In the genomic region with DNA sequence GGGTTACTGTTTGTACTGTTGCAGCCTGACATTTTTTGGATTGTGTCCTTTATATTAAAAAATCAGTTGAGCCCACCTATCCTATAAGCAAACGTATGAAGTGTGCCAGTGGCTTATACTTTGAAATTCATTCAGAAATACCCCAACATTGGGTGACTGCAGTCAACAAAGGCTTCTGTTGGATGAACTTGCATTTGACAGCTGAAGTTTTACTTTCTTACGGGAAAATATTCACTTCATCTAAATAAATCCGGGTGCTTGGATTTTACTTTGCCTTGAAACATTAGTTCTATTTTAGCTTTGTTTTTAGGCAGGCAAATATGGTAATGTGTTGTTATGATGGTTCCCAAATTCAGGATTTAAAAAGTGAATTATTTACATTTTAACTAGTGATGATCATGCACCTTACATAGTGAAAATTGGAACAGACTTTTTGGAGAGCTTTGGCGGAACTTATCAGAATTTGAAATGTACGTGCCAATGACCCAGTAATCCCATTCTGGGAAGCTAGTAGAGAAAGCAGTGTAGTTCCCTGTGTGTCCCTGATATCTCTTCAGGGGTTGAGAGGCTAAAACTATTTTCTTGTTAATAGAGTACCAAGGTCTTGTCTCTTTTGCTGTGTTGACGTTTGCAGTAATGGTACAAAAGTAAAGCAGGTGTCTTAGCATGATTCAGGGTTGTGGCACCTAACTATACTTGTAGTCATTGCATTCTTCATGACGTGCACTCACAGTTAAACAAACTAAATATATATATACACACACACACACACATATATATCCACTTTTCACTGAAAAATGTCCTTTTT, we compare ENCODE assay signal across 10 cellular contexts. TPM values are rescaled to one million over a fixed set of nuclear protein-coding genes. Genes with fewer than 3 reads are reported as not detected.
DNase-seq lines count a peak whose midpoint lies in the region; ATAC-seq and TF ChIP-seq lines count a peak whose summit lies in the region.
"Had no signal": no experiment of that assay in that cellular context is flagged by ENCODE, and none has a peak within 500 bp of the region (broad histone marks: within the 10 kb centered on the region; RNA-seq: fewer than 3 reads in every experiment).

No MANE protein-coding gene starts in this region.

- H3K4me3 ChIP-seq in PC-9 (peak overlapping the region; percentile 99), epithelial cell of proximal tubule (ENCODE audit: low read depth, low read length) (peak overlapping the region; percentile 93), prostate gland (peak overlapping the region; percentile 1 to 99)

- TF ChIP-seq CTCF in PC-9 (conservative IDR thresholded peaks at IDR 0.05) (no peak), epithelial cell of proximal tubule (conservative IDR thresholded peaks at IDR 0.05; ENCODE audit: low read depth, low read length) (no peak), prostate gland (IDR thresholded peaks at IDR 0.05) (no peak)

- H4K20me1 ChIP-seq in PC-9 (ENCODE audit: insufficient read depth): peaks cover 3% of the 10 kb centered on the region; the same call in 1 of the 2 replicates

- DNase-seq in PC-9 (no peak), epithelial cell of proximal tubule (ENCODE audit: low read depth) (no peak), prostate gland (ENCODE audit: low spot score) (no peak)
- DNase-seq: RPMI8226 had no signal

- POLR2A ChIA-PET in PC-9 (lab: Charles Lee; ENCODE audit: unreplicated experiment): interaction anchor here (0.6 to 0.7 kb wide), 2 partner anchors 9 to 16 kb away, joined by 4 read pairs; no protein-coding TSS in a partner anchor

- no peak overlapping the region for H2AFZ ChIP-seq in PC-9

- H3K27me3 ChIP-seq in PC-9 (ENCODE audit: insufficient read depth, low read depth) (no peaks in the 10 kb centered on the region), prostate gland (replicated peaks; ENCODE audit: insufficient read depth) (no peaks in the 10 kb centered on the region)

- peaks cover 4% of the 10 kb centered on the region for H3F3A ChIP-seq in PC-9 (ENCODE audit: insufficient read depth, low read depth)

- H3K9ac ChIP-seq in ES-I3 (ENCODE audit: low read depth, low read length): peak overlapping the region; percentile 99; the same call in 1 of the 2 replicates

- WGBS in prostate gland: 12% methylated on average over 7 of the region's 7 CpGs

- no peak overlapping the region for H3K27ac ChIP-seq in PC-9
- H3K27ac ChIP-seq in prostate gland: no peak overlapping the region

- no peaks in the 10 kb centered on the region for H3K9me3 ChIP-seq in ES-I3 (ENCODE audit: control insufficient read depth, insufficient read depth, low read length)
- H3K9me3 ChIP-seq in PC-9 (ENCODE audit: insufficient read depth, low read depth): no peaks in the 10 kb centered on the region
- no peaks in the 10 kb centered on the region for H3K9me3 ChIP-seq in prostate gland

- peak overlapping the region; percentile 86 for H3K4me2 ChIP-seq in PC-9

- H3K9me2 ChIP-seq in PC-9 (ENCODE audit: insufficient read depth): no peaks in the 10 kb centered on the region

- TF ChIP-seq POLR2A in prostate gland (IDR thresholded peaks at IDR 0.05): no peak

- CTCF ChIA-PET in PC-9 (lab: Charles Lee): interaction anchor here (0.5 to 1.2 kb wide), 3 partner anchors 16 to 283 kb away, joined by 3 to 5 read pairs (median 4); no protein-coding TSS in a partner anchor

- peaks cover 64% of the 10 kb centered on the region for H3K79me2 ChIP-seq in PC-9 (ENCODE audit: low read depth)

- intact Hi-C loops in PC-9 (cut with micrococcal nuclease; ENCODE audit: unreplicated experiment) (no loop called here), prostate gland (cut with DNase I) (no loop called here)

- BruUV-seq in PC-9 (replicated peaks; lab: Mats Ljungman, UMichigan): no TSS peak

- no peak for ATAC-seq in GM21526 (IDR thresholded peaks at IDR 0.05; ENCODE audit: low FRiP score, unreplicated experiment)
- no peak for ATAC-seq in GM19035 (IDR thresholded peaks at IDR 0.05; ENCODE audit: unreplicated experiment)
- ATAC-seq in GM21825 (IDR thresholded peaks at IDR 0.05; ENCODE audit: unreplicated experiment): no peak
- no peak for ATAC-seq in HG02852 (IDR thresholded peaks at IDR 0.05; ENCODE audit: unreplicated experiment)

- 0 out of 2 replicates have a peak, but pooled peaks cover 3% of the 10 kb centered on the region for H3K4me1 ChIP-seq in ES-I3 (ENCODE audit: insufficient read depth, low read length)
- peaks cover 22% of the 10 kb centered on the region for H3K4me1 ChIP-seq in PC-9 (replicated peaks; ENCODE audit: insufficient read depth)
- H3K4me1 ChIP-seq in prostate gland (replicated peaks): no peaks in the 10 kb centered on the region

- H3K36me3 ChIP-seq in ES-I3 (ENCODE audit: insufficient read depth, low read length) (no peaks in the 10 kb centered on the region), PC-9 (ENCODE audit: low read depth) (no peaks in the 10 kb centered on the region), prostate gland (no peaks in the 10 kb centered on the region)

RNA-seq across cellular contexts. Expression of a gene that starts 21.9 kb away (rescaled TPM):
- total RNA-seq in PC-9 (2021): 49.5 and 52.0 TPM in 2 replicates
- 22.4 and 60.8 TPM in 2 replicates for total RNA-seq in epithelial cell of proximal tubule
- 10 to 100 TPM; 18.4 to 22.7 TPM for total RNA-seq in prostate gland

RNA-seq across cellular contexts. Expression of a gene that starts 51.1 kb away (rescaled TPM):
- total RNA-seq in PC-9 (2021) (0.35 and 0.46 TPM in 2 replicates), epithelial cell of proximal tubule (not detected in 2 replicates), prostate gland (not detected)
- total RNA-seq: subcutaneous adipose tissue had no signal
